32 cellular contexts compared by ENCODE assay signal in genomic region chr2:232480201-232481190, GRCh38. TPM values are rescaled to one million over a fixed set of nuclear protein-coding genes. Genes with fewer than 3 reads are reported as not detected.
A peak's percentile ranks its signal among the peaks of the same experiment; 100 is the strongest.
DNase-seq lines count a peak whose midpoint lies in the region; ATAC-seq, FAIRE-seq and TF ChIP-seq lines count a peak whose summit lies in the region.
"Had no signal": no experiment of that assay in that cellular context is flagged by ENCODE, and none has a peak within 500 bp of the region (broad histone marks: within the 10 kb centered on the region; RNA-seq: fewer than 3 reads in every experiment).

No MANE protein-coding gene starts in this region.

- H3K14ac ChIP-seq in neuronal stem cell (ENCODE audit: low read length): peak overlapping the region; percentile 56

- H3K4me3 ChIP-seq in K562: no peak overlapping the region
- no peak overlapping the region for H3K4me3 ChIP-seq in neuronal stem cell (ENCODE audit: low read length in 2 of 2)
- H3K4me3 ChIP-seq: esophagus muscularis mucosa, testis had no signal

- no peaks in the 10 kb centered on the region for H3K79me2 ChIP-seq in K562 (ENCODE audit: control insufficient read depth, insufficient read depth, low read length)

- peak overlapping the region; percentile 39 for H2BK5ac ChIP-seq in neuronal stem cell (ENCODE audit: low read length)

- WGBS in K562 (ENCODE audit: insufficient coverage, low coverage, missing lambda C conversion rate): 0% methylated on average over 16 of the region's 26 CpGs
- whole genome bisulfite sequencing in neuronal stem cell (ENCODE audit: extremely low coverage in 2 of 2, insufficient read length in 2 of 2, insufficient replicate concordance in 1 of 2), 2 donors: no CpG with 5 or more reads among the region's 26 CpGs

- H2AFZ ChIP-seq in K562 (ENCODE audit: low read depth, low read length): no peak overlapping the region
- peak overlapping the region; percentile 40 for H2AFZ ChIP-seq in neuronal stem cell (ENCODE audit: low read length)

- H2BK15ac ChIP-seq in neuronal stem cell (ENCODE audit: low read length): no peak overlapping the region

- peaks cover 0 to 3% (median 0%) of the 10 kb centered on the region in 7 donors for H3K9me3 Mint-ChIP-seq in CD14-positive monocyte
- H3K9me3 Mint-ChIP-seq: naive thymus-derived CD4-positive, alpha-beta T cell; T-helper 1 cell treated with Interleukin-12 subunit alpha and Interleukin-12 subunit beta and Interleukin-4 antibody, amounts not matched to agents 30 μg/mL and 1 μg/mL, for 36 hours had no signal

- FAIRE-seq in K562 (lab: Jason Lieb, UNC): no peak
- no peak for FAIRE-seq in RCC 7860 (lab: Jason Lieb, UNC)
- FAIRE-seq: GM12891, keratinocyte, urothelium cell line had no signal

- no peaks in the 10 kb centered on the region for H3K36me3 Mint-ChIP-seq in CD14-positive monocyte
- H3K36me3 Mint-ChIP-seq: brain; naive thymus-derived CD4-positive, alpha-beta T cell had no signal

- BruUV-seq in K562 (replicated peaks; lab: Mats Ljungman, UMichigan): no TSS peak

- POLR2A ChIA-PET in K562 (lab: Yijun Ruan, JAX): no interaction called here

- peak overlapping the region; percentile 83 for H2AK5ac ChIP-seq in neuronal stem cell (ENCODE audit: low read depth, low read length)

- H3K9me3 ChIP-seq in K562 (replicated peaks; ENCODE audit: control insufficient read depth, insufficient read depth, low read depth, low read length) (no peaks in the 10 kb centered on the region), neuronal stem cell (replicated peaks in 1 of 2; ENCODE audit: control insufficient read depth in 2 of 2, insufficient read depth in 1 of 2, low read depth in 1 of 2, low read length in 2 of 2) (peaks cover 0 to 7% of the 10 kb centered on the region in 2 donors)
- H3K9me3 ChIP-seq: esophagus muscularis mucosa, testis had no signal

- H3K4me2 ChIP-seq in K562 (ENCODE audit: insufficient read depth, low read length): no peak overlapping the region
- H3K4me2 ChIP-seq in neuronal stem cell (ENCODE audit: insufficient read depth, low read length, poor library complexity, severe bottlenecking): no peak overlapping the region

- CTCF ChIA-PET in K562 (lab: Yijun Ruan, JAX; ENCODE audit: low intra/inter-chr PET ratio): no interaction called here

- TF ChIP-seq RAD21 in K562 (CRISPR knock-in tag; conservative IDR thresholded peaks at IDR 0.05 in 1 of 2, IDR thresholded peaks at IDR 0.05 in 1 of 2): no peak

- peaks cover 6% of the 10 kb centered on the region for H3K79me1 ChIP-seq in neuronal stem cell (ENCODE audit: low read depth, low read length)

- H3K18ac ChIP-seq in neuronal stem cell (ENCODE audit: low read length): peak overlapping the region; percentile 76

- H3K4me1 ChIP-seq in K562 (replicated peaks in 1 of 2; ENCODE audit: control insufficient read depth in 2 of 2, insufficient read depth in 2 of 2, low read length in 2 of 2): peaks cover 0 to 3% of the 10 kb centered on the region in 2 experiments; a peak in 1 of 5 replicates
- H3K4me1 ChIP-seq in neuronal stem cell (ENCODE audit: control insufficient read depth in 2 of 2, insufficient read depth in 1 of 2, low read depth in 1 of 2, low read length in 2 of 2): no peaks in the 10 kb centered on the region
- H3K4me1 ChIP-seq: testis had no signal

- H3K4ac ChIP-seq in neuronal stem cell (ENCODE audit: low read length): no peak overlapping the region

- intact Hi-C loops in CD14-positive monocyte (cut with micrococcal nuclease): no loop called here
- intact Hi-C loops in K562 (cut with micrococcal nuclease): no loop called here

- no peaks in the 10 kb centered on the region for H4K20me1 ChIP-seq in K562 (replicated peaks; ENCODE audit: control insufficient read depth, insufficient read depth, low read length)

- no peak for TF ChIP-seq POLR2A in K562 (conservative IDR thresholded peaks at IDR 0.05)

- H2BK120ac ChIP-seq in neuronal stem cell (ENCODE audit: low read depth, low read length): no peak overlapping the region

- DNase-seq in activated effector memory CD4-positive, alpha-beta T cell treated with anti-CD3 and anti-CD28 coated beads, Interleukin-2, amount 50 U/mL, for 16 hours: peak; percentile 41
- DNase-seq in activated effector memory CD4-positive, alpha-beta T cell treated with Interleukin-2 at 50 U/mL for 16 hours: no peak
- DNase-seq in CD14-positive monocyte (ENCODE audit: low spot score): peak; percentile 41
- peak in 1 of 4 experiments; percentile 17 for DNase-seq in K562 (ENCODE audit: extremely low read depth in 1 of 4, low spot score in 3 of 4)
- no peak for DNase-seq in neuronal stem cell (ENCODE audit: low spot score)
- DNase-seq in RCC 7860 (ENCODE audit: low spot score): no peak
- DNase-seq in NCI-H2227 (lab: John Stamatoyannopoulos, UW; ENCODE audit: unreplicated experiment): no peak
- DNase-seq: activated CD4-positive, alpha-beta T cell treated with anti-CD3 and anti-CD28 coated beads, Interleukin-2, amount 50 U/mL, for 48 hours; amniotic stem cell; dermis blood vessel endothelial cell; foreskin fibroblast; GOT3; naive thymus-derived CD4-positive, alpha-beta T cell; NCI-H1417; NCI-H2029 treated with DMSO at 0.1 percent for 48 hours; NCI-H524 treated with DMSO at 0.1 percent for 48 hours; NK-92 treated with Interleukin-12 subunit alpha and Interleukin-12 subunit beta, amount 100 ng/mL, for 24 hours; occipital lobe; stimulated activated naive CD4-positive, alpha-beta T cell treated with Interleukin-2 at 50 U/mL for 16 hours; testis had no signal

- TF ChIP-seq EP300 in K562 (IDR thresholded peaks at IDR 0.05; ENCODE audit: low read length): no peak

- H3K36me3 ChIP-seq in K562 (ENCODE audit: control insufficient read depth, insufficient read depth, low read length): no peaks in the 10 kb centered on the region
- peaks cover 0 to 2% of the 10 kb centered on the region in 2 donors for H3K36me3 ChIP-seq in neuronal stem cell (replicated peaks in 1 of 2; ENCODE audit: control insufficient read depth in 2 of 2, insufficient read depth in 2 of 2, low read length in 2 of 2)
- H3K36me3 ChIP-seq: esophagus muscularis mucosa had no signal

- H4K8ac ChIP-seq in neuronal stem cell (ENCODE audit: low read depth, low read length): peak overlapping the region; percentile 17

- H3K9ac ChIP-seq in K562 (ENCODE audit: insufficient read depth in 1 of 2, low read depth in 2 of 2, low read length in 2 of 2) (no peak overlapping the region), neuronal stem cell (ENCODE audit: low read depth, low read length, poor library complexity) (peak overlapping the region; percentile 77)

- no peaks in the 10 kb centered on the region for H3K9me1 ChIP-seq in K562 (ENCODE audit: control insufficient read depth, insufficient read depth, low read length)

- no peaks in the 10 kb centered on the region for H3K4me1 Mint-ChIP-seq in CD14-positive monocyte

- no peak overlapping the region for H2BK12ac ChIP-seq in neuronal stem cell (ENCODE audit: low read length)

- no peak overlapping the region for H4K91ac ChIP-seq in neuronal stem cell (ENCODE audit: low read depth, low read length, poor library complexity)

- no peak overlapping the region for H3K27ac ChIP-seq in K562 (ENCODE audit: extremely low read depth, low read depth, low read length)
- no peak overlapping the region for H3K27ac ChIP-seq in neuronal stem cell (replicated peaks; ENCODE audit: low read length)
- H3K27ac ChIP-seq: esophagus muscularis mucosa, HL-60, testis had no signal

- in situ Hi-C loops in K562 (cut with MboI): no loop called here

- H3K23ac ChIP-seq in neuronal stem cell (ENCODE audit: low read depth, low read length, poor library complexity): peak overlapping the region; percentile 85

- H3K27me3 ChIP-seq in K562 (ENCODE audit: control insufficient read depth in 2 of 2, insufficient read depth in 2 of 2, low read length in 2 of 2): peaks cover 0 to 14% of the 10 kb centered on the region in 2 experiments; a peak in 3 of 5 replicates
- peaks cover 9 to 67% (median 18%) of the 10 kb centered on the region in 3 experiments for H3K27me3 ChIP-seq in neuronal stem cell (ENCODE audit: control insufficient read depth in 3 of 3, insufficient read depth in 3 of 3, low read depth in 1 of 3, low read length in 3 of 3)
- H3K27me3 ChIP-seq: testis had no signal

- H3K27ac Mint-ChIP-seq in CD14-positive monocyte: no peak overlapping the region
- H3K27ac Mint-ChIP-seq: brain; naive thymus-derived CD4-positive, alpha-beta T cell; T-helper 1 cell treated with Interleukin-12 subunit alpha and Interleukin-12 subunit beta and Interleukin-4 antibody, amounts not matched to agents 30 μg/mL and 1 μg/mL, for 36 hours had no signal

- ATAC-seq in K562: peak; percentile 54; the same call in 2 of the 3 replicates
- ATAC-seq: activated CD4-positive, CD25-positive, alpha-beta regulatory T cell treated with anti-CD3 and anti-CD28 coated beads, Interleukin-2, amount 50 U/mL, for 24 hours; naive thymus-derived CD4-positive, alpha-beta T cell; SK-N-SH treated with all-trans-retinoic acid at 6 μM for 48 hours had no signal

- TF ChIP-seq CTCF in CD14-positive monocyte (IDR thresholded peaks at IDR 0.05): no peak
- TF ChIP-seq CTCF in K562 (IDR thresholded peaks at IDR 0.05 in 2 of 3, conservative IDR thresholded peaks at IDR 0.05 in 1 of 3; ENCODE audit: insufficient read depth in 2 of 3, low read depth in 1 of 3, low read length in 3 of 3): no peak

- no peak overlapping the region for H3K4me3 Mint-ChIP-seq in CD14-positive monocyte
- H3K4me3 Mint-ChIP-seq: brain; naive thymus-derived CD4-positive, alpha-beta T cell; T-helper 1 cell treated with Interleukin-12 subunit alpha and Interleukin-12 subunit beta and Interleukin-4 antibody, amounts not matched to agents 30 μg/mL and 1 μg/mL, for 36 hours had no signal

- peaks cover 20 to 23% (median 21%) of the 10 kb centered on the region in 3 donors for H3K27me3 Mint-ChIP-seq in CD14-positive monocyte (ENCODE audit: low read depth in 3 of 3)

RNA-seq across cellular contexts. Expression of gene ECEL1, which starts 7.1 kb away (rescaled TPM):
- polyA plus RNA-seq in CD14-positive monocyte (not detected), K562 (2011; rRNA removed) (not detected in 2 replicates), K562 (2014; fragmentation: Illumina TruSeq; extraction: Trizol) (not detected in 2 replicates), K562 (2014; fragmentation: Nextera tagmentation; extraction: Ambion mirVana) (not detected), K562 (2014; rRNA removed) (not detected in 2 replicates)
- not detected in 2 replicates for total RNA-seq in K562 (2011; cell fraction: chromatin; rRNA removed; ENCODE audit: low replicate concordance)
- total RNA-seq in K562 (2011; cell fraction: nucleolus; rRNA removed): not detected in 2 replicates
- not detected in 2 replicates for total RNA-seq in K562 (2011; cell fraction: nucleoplasm; rRNA removed)
- total RNA-seq in K562 (2014; rRNA removed) (not detected in 2 replicates), K562 (2014; rRNA removed; fragmentation: Illumina TruSeq; extraction: Trizol) (not detected in 2 replicates), K562 (2015; rRNA removed; fragmentation: Illumina TruSeq; extraction: Trizol) (not detected in 2 replicates), K562 (2021) (0.09 TPM in 1 of 2 replicates, not detected in the other)
- polyA plus RNA-seq in K562 (2011; cell fraction: cytosol; rRNA removed): not detected in 2 replicates
- polyA plus RNA-seq in K562 (2011; cell fraction: nucleus; rRNA removed): not detected in 2 replicates
- not detected in 2 replicates for polyA plus RNA-seq in K562 (2012)
- polyA minus RNA-seq in K562 (2011; rRNA and poly(A)+ RNA removed): not detected in 2 replicates
- not detected in 2 replicates for polyA minus RNA-seq in K562 (2011; cell fraction: cytosol; rRNA and poly(A)+ RNA removed)
- polyA minus RNA-seq in K562 (2011; cell fraction: nucleus; rRNA and poly(A)+ RNA removed): not detected in 2 replicates
- 8.2 TPM for polyA plus RNA-seq in neuronal stem cell (2013, experiment 1 of 2)
- polyA plus RNA-seq in neuronal stem cell (2013, experiment 2 of 2): 7.9 TPM
- total RNA-seq: dermis blood vessel endothelial cell; naive thymus-derived CD4-positive, alpha-beta T cell; pulmonary artery endothelial cell had no signal
- polyA plus RNA-seq: BJ; keratinocyte; naive thymus-derived CD4-positive, alpha-beta T cell had no signal

RNA-seq across cellular contexts. Expression of gene ALPI, which starts 24.5 kb away (rescaled TPM):
- not detected for polyA plus RNA-seq in CD14-positive monocyte
- not detected in 2 replicates for total RNA-seq in K562 (2011; cell fraction: chromatin; rRNA removed; ENCODE audit: low replicate concordance)
- not detected in 2 replicates for total RNA-seq in K562 (2011; cell fraction: nucleolus; rRNA removed)
- total RNA-seq in K562 (2011; cell fraction: nucleoplasm; rRNA removed): not detected in 2 replicates
- total RNA-seq in K562 (2014; rRNA removed): not detected in 2 replicates
- not detected in 2 replicates for total RNA-seq in K562 (2014; rRNA removed; fragmentation: Illumina TruSeq; extraction: Trizol)
- not detected in 2 replicates for total RNA-seq in K562 (2015; rRNA removed; fragmentation: Illumina TruSeq; extraction: Trizol)
- total RNA-seq in K562 (2021): not detected in 2 replicates
- not detected in 2 replicates for polyA plus RNA-seq in K562 (2011; rRNA removed)
- polyA plus RNA-seq in K562 (2011; cell fraction: cytosol; rRNA removed): 0.03 TPM in 1 of 2 replicates, not detected in the other
- polyA plus RNA-seq in K562 (2011; cell fraction: nucleus; rRNA removed): not detected in 2 replicates
- not detected in 2 replicates for polyA plus RNA-seq in K562 (2012)
- not detected in 2 replicates for polyA plus RNA-seq in K562 (2014; fragmentation: Illumina TruSeq; extraction: Trizol)
- not detected for polyA plus RNA-seq in K562 (2014; fragmentation: Nextera tagmentation; extraction: Ambion mirVana)
- not detected in 2 replicates for polyA plus RNA-seq in K562 (2014; rRNA removed)
- not detected in 2 replicates for polyA minus RNA-seq in K562 (2011; rRNA and poly(A)+ RNA removed)
- not detected in 2 replicates for polyA minus RNA-seq in K562 (2011; cell fraction: cytosol; rRNA and poly(A)+ RNA removed)
- polyA minus RNA-seq in K562 (2011; cell fraction: nucleus; rRNA and poly(A)+ RNA removed): not detected in 2 replicates
- polyA plus RNA-seq in neuronal stem cell (2013, experiment 1 of 2): not detected
- polyA plus RNA-seq in neuronal stem cell (2013, experiment 2 of 2): not detected
- total RNA-seq: dermis blood vessel endothelial cell; lower leg skin; naive thymus-derived CD4-positive, alpha-beta T cell; occipital lobe; pulmonary artery endothelial cell had no signal
- polyA plus RNA-seq: BJ; keratinocyte; naive thymus-derived CD4-positive, alpha-beta T cell had no signal

RNA-seq across cellular contexts. Expression of gene PRSS56, which starts 39.7 kb away (rescaled TPM):
- not detected for polyA plus RNA-seq in CD14-positive monocyte
- total RNA-seq in K562 (2011; cell fraction: chromatin; rRNA removed; ENCODE audit: low replicate concordance): not detected in 2 replicates
- not detected in 2 replicates for total RNA-seq in K562 (2011; cell fraction: nucleolus; rRNA removed)
- not detected in 2 replicates for total RNA-seq in K562 (2011; cell fraction: nucleoplasm; rRNA removed)
- not detected in 2 replicates for total RNA-seq in K562 (2014; rRNA removed)
- total RNA-seq in K562 (2014; rRNA removed; fragmentation: Illumina TruSeq; extraction: Trizol): not detected in 2 replicates
- not detected in 2 replicates for total RNA-seq in K562 (2015; rRNA removed; fragmentation: Illumina TruSeq; extraction: Trizol)
- total RNA-seq in K562 (2021): not detected in 2 replicates
- not detected in 2 replicates for polyA plus RNA-seq in K562 (2011; rRNA removed)
- not detected in 2 replicates for polyA plus RNA-seq in K562 (2011; cell fraction: cytosol; rRNA removed)
- not detected in 2 replicates for polyA plus RNA-seq in K562 (2011; cell fraction: nucleus; rRNA removed)
- polyA plus RNA-seq in K562 (2012): not detected in 2 replicates
- polyA plus RNA-seq in K562 (2014; fragmentation: Illumina TruSeq; extraction: Trizol): not detected in 2 replicates
- polyA plus RNA-seq in K562 (2014; fragmentation: Nextera tagmentation; extraction: Ambion mirVana): not detected
- polyA plus RNA-seq in K562 (2014; rRNA removed): not detected in 2 replicates
- polyA minus RNA-seq in K562 (2011; rRNA and poly(A)+ RNA removed): not detected in 2 replicates
- not detected in 2 replicates for polyA minus RNA-seq in K562 (2011; cell fraction: cytosol; rRNA and poly(A)+ RNA removed)
- not detected in 2 replicates for polyA minus RNA-seq in K562 (2011; cell fraction: nucleus; rRNA and poly(A)+ RNA removed)
- polyA plus RNA-seq in neuronal stem cell (2013, experiment 1 of 2): not detected
- polyA plus RNA-seq in neuronal stem cell (2013, experiment 2 of 2): not detected
- total RNA-seq: dermis blood vessel endothelial cell; esophagus muscularis mucosa; lower leg skin; naive thymus-derived CD4-positive, alpha-beta T cell; occipital lobe; pulmonary artery endothelial cell had no signal
- polyA plus RNA-seq: BJ; keratinocyte; naive thymus-derived CD4-positive, alpha-beta T cell had no signal

RNA-seq across cellular contexts. Expression of gene CHRND, which starts 45.5 kb away (rescaled TPM):
- polyA plus RNA-seq in CD14-positive monocyte (not detected), K562 (2011; rRNA removed) (not detected in 2 replicates), K562 (2014; fragmentation: Illumina TruSeq; extraction: Trizol) (not detected in 2 replicates), K562 (2014; fragmentation: Nextera tagmentation; extraction: Ambion mirVana) (not detected), K562 (2014; rRNA removed) (not detected in 2 replicates)
- not detected in 2 replicates for total RNA-seq in K562 (2011; cell fraction: chromatin; rRNA removed; ENCODE audit: low replicate concordance)
- total RNA-seq in K562 (2011; cell fraction: nucleolus; rRNA removed): not detected in 2 replicates
- not detected in 2 replicates for total RNA-seq in K562 (2011; cell fraction: nucleoplasm; rRNA removed)
- total RNA-seq in K562 (2014; rRNA removed) (not detected in 2 replicates), K562 (2014; rRNA removed; fragmentation: Illumina TruSeq; extraction: Trizol) (not detected in 2 replicates), K562 (2015; rRNA removed; fragmentation: Illumina TruSeq; extraction: Trizol) (not detected in 2 replicates), K562 (2021) (not detected in 2 replicates)
- not detected in 2 replicates for polyA plus RNA-seq in K562 (2011; cell fraction: cytosol; rRNA removed)
- polyA plus RNA-seq in K562 (2011; cell fraction: nucleus; rRNA removed): not detected in 2 replicates
- not detected in 2 replicates for polyA plus RNA-seq in K562 (2012)
- not detected in 2 replicates for polyA minus RNA-seq in K562 (2011; rRNA and poly(A)+ RNA removed)
- polyA minus RNA-seq in K562 (2011; cell fraction: cytosol; rRNA and poly(A)+ RNA removed): not detected in 2 replicates
- polyA minus RNA-seq in K562 (2011; cell fraction: nucleus; rRNA and poly(A)+ RNA removed): not detected in 2 replicates
- 0.18 TPM for polyA plus RNA-seq in neuronal stem cell (2013, experiment 1 of 2)
- 0.14 TPM for polyA plus RNA-seq in neuronal stem cell (2013, experiment 2 of 2)
- total RNA-seq: dermis blood vessel endothelial cell; esophagus muscularis mucosa; lower leg skin; naive thymus-derived CD4-positive, alpha-beta T cell; occipital lobe; pulmonary artery endothelial cell had no signal
- polyA plus RNA-seq: BJ, keratinocyte had no signal

RNA-seq across cellular contexts. Expression of gene CHRNG, which starts 59.0 kb away (rescaled TPM):
- polyA plus RNA-seq in CD14-positive monocyte: not detected
- not detected in 2 replicates for total RNA-seq in K562 (2011; cell fraction: chromatin; rRNA removed; ENCODE audit: low replicate concordance)
- total RNA-seq in K562 (2011; cell fraction: nucleolus; rRNA removed): not detected in 2 replicates
- not detected in 2 replicates for total RNA-seq in K562 (2011; cell fraction: nucleoplasm; rRNA removed)
- not detected in 2 replicates for total RNA-seq in K562 (2014; rRNA removed)
- not detected in 2 replicates for total RNA-seq in K562 (2014; rRNA removed; fragmentation: Illumina TruSeq; extraction: Trizol)
- total RNA-seq in K562 (2015; rRNA removed; fragmentation: Illumina TruSeq; extraction: Trizol): not detected in 2 replicates
- total RNA-seq in K562 (2021): not detected in 2 replicates
- not detected in 2 replicates for polyA plus RNA-seq in K562 (2011; rRNA removed)
- polyA plus RNA-seq in K562 (2011; cell fraction: cytosol; rRNA removed): not detected in 2 replicates
- not detected in 2 replicates for polyA plus RNA-seq in K562 (2011; cell fraction: nucleus; rRNA removed)
- 0.07 TPM in 1 of 2 replicates, not detected in the other for polyA plus RNA-seq in K562 (2012)
- not detected in 2 replicates for polyA plus RNA-seq in K562 (2014; fragmentation: Illumina TruSeq; extraction: Trizol)
- not detected for polyA plus RNA-seq in K562 (2014; fragmentation: Nextera tagmentation; extraction: Ambion mirVana)
- not detected in 2 replicates for polyA plus RNA-seq in K562 (2014; rRNA removed)
- not detected in 2 replicates for polyA minus RNA-seq in K562 (2011; rRNA and poly(A)+ RNA removed)
- polyA minus RNA-seq in K562 (2011; cell fraction: cytosol; rRNA and poly(A)+ RNA removed): not detected in 2 replicates
- not detected in 2 replicates for polyA minus RNA-seq in K562 (2011; cell fraction: nucleus; rRNA and poly(A)+ RNA removed)
- polyA plus RNA-seq in neuronal stem cell (2013, experiment 1 of 2): not detected
- not detected for polyA plus RNA-seq in neuronal stem cell (2013, experiment 2 of 2)
- total RNA-seq: dermis blood vessel endothelial cell; esophagus muscularis mucosa; lower leg skin; naive thymus-derived CD4-positive, alpha-beta T cell; pulmonary artery endothelial cell; testis had no signal
- polyA plus RNA-seq: BJ, keratinocyte had no signal

Comparison
In these comparisons a context has a peak if more than half of its experiments do, and no peak if none do; other contexts are left out.
1. DNase-seq: peak in activated effector memory CD4-positive, alpha-beta T cell treated with anti-CD3 and anti-CD28 coated beads, Interleukin-2, amount 50 U/mL, for 16 hours (single experiment) and CD14-positive monocyte (single experiment); none in activated effector memory CD4-positive, alpha-beta T cell treated with Interleukin-2 at 50 U/mL for 16 hours (single experiment), neuronal stem cell (single experiment), RCC 7860 (single experiment) and NCI-H2227 (single experiment).